Comparison of ENCODE assay signal across 35 cellular contexts in genomic region chr13:81153478-81153877, GRCh38.
"Had no signal": no experiment of that assay in that cellular context is flagged by ENCODE, and none has a peak within 500 bp of the region (broad histone marks: within the 10 kb centered on the region; RNA-seq: fewer than 3 reads in every experiment).

No MANE protein-coding gene starts in this region.

- H3K4me3 ChIP-seq: MG63 had no signal

- DNase-seq: Kasumi-1, MG63, MM.1S, MV-4-11, NCI-H1048, NCI-H1092, NCI-H1092 treated with DMSO at 0.1 percent for 48 hours, NCI-H1105, NCI-H1105 treated with DMSO at 0.1 percent for 48 hours, NCI-H1417, NCI-H1417 treated with DMSO at 0.1 percent for 48 hours, NCI-H1436, NCI-H1436 treated with DMSO at 0.1 percent for 48 hours, NCI-H146, NCI-H1694, NCI-H1694 treated with DMSO at 0.1 percent for 48 hours, NCI-H187, NCI-H187 treated with DMSO at 0.1 percent for 48 hours, NCI-H1930, NCI-H2029, NCI-H2029 treated with DMSO at 0.1 percent for 48 hours, NCI-H2081, NCI-H2081 treated with DMSO at 0.1 percent for 48 hours, NCI-H2107, NCI-H2171, NCI-H2171 treated with DMSO at 0.1 percent for 48 hours, NCI-H2227 treated with DMSO at 0.1 percent for 48 hours, NCI-H226, NCI-H345, NCI-H446, NCI-H446 treated with DMSO at 0.1 percent for 48 hours, NCI-H510A, NCI-H510A treated with DMSO at 0.1 percent for 48 hours, NCI-H524, NCI-H524 treated with DMSO at 0.1 percent for 48 hours had no signal

- H3K27me3 ChIP-seq: MG63 had no signal

- H3K9me3 ChIP-seq: MG63 had no signal

- H3K36me3 ChIP-seq: MG63 had no signal
